8 cellular contexts compared by ENCODE assay signal in genomic region chr11:118522571-118523072, GRCh38. TPM values are rescaled to one million over a fixed set of nuclear protein-coding genes. Genes with fewer than 3 reads are reported as not detected.
DNase-seq lines count a peak whose midpoint lies in the region; ATAC-seq and TF ChIP-seq lines count a peak whose summit lies in the region.

No MANE protein-coding gene starts in this region.

- H3K9me3 ChIP-seq in SJCRH30 (replicated peaks) = no peaks in the 10 kb centered on the region
- no peaks in the 10 kb centered on the region for H3K9me3 ChIP-seq in upper lobe of right lung

- ATAC-seq in Right ventricle myocardium superior (ENCODE audit: poor library complexity) (peak; percentile 51), left ventricle myocardium superior (peak; percentile 60), upper lobe of right lung (peak; percentile 73), HG02970 (IDR thresholded peaks at IDR 0.05; ENCODE audit: low FRiP score, unreplicated experiment) (no peak), GM19455 (IDR thresholded peaks at IDR 0.05; ENCODE audit: unreplicated experiment) (no peak)

- intact Hi-C loops in Right ventricle myocardium superior (cut with DNase I) (no loop called here), cardiac septum (cut with DNase I) (no loop called here), left ventricle myocardium superior (cut with micrococcal nuclease) (no loop called here), upper lobe of right lung (cut with DNase I) (no loop called here)

- DNase-seq in Right ventricle myocardium superior (no peak), cardiac septum (ENCODE audit: low spot score) (no peak), SJCRH30 (peak; percentile 12 to 38), left ventricle myocardium superior (no peak), upper lobe of right lung (no peak), NCI-H1694 (lab: John Stamatoyannopoulos, UW) (no peak)

- H3K36me3 ChIP-seq in SJCRH30 = peaks cover 13% of the 10 kb centered on the region; the same call in 1 of the 2 replicates
- peaks cover 57% of the 10 kb centered on the region for H3K36me3 ChIP-seq in upper lobe of right lung

- no peaks in the 10 kb centered on the region for H3K27me3 ChIP-seq in SJCRH30
- no peaks in the 10 kb centered on the region for H3K27me3 ChIP-seq in upper lobe of right lung

- H3K4me3 ChIP-seq in SJCRH30 (no peak overlapping the region), upper lobe of right lung (no peak overlapping the region)

- peaks cover 31% of the 10 kb centered on the region for H3K4me1 ChIP-seq in SJCRH30
- peaks cover 11% of the 10 kb centered on the region for H3K4me1 ChIP-seq in upper lobe of right lung

- TF ChIP-seq CTCF in upper lobe of right lung (IDR thresholded peaks at IDR 0.05) = peak; percentile 34

- H3K27ac ChIP-seq in SJCRH30 (no peak overlapping the region), upper lobe of right lung (no peak overlapping the region)

RNA-seq across cellular contexts. Expression of gene TTC36, which starts 4.7 kb away (rescaled TPM):
- 0.30 TPM for total RNA-seq in Right ventricle myocardium superior
- total RNA-seq in cardiac septum = 0.62 TPM
- 0.47 TPM in 1 of 2 replicates, not detected in the other for total RNA-seq in SJCRH30 (2014; rRNA removed; shearing (Covaris generic))
- 1.2 TPM for total RNA-seq in left ventricle myocardium superior
- total RNA-seq in upper lobe of right lung = 1.9 TPM

RNA-seq across cellular contexts. Expression of gene TMEM25, which starts 8.4 kb away (rescaled TPM):
- total RNA-seq in Right ventricle myocardium superior (10.6 TPM), cardiac septum (8.0 TPM), left ventricle myocardium superior (13.4 TPM), upper lobe of right lung (26.3 TPM)
- total RNA-seq in SJCRH30 (2014; rRNA removed; shearing (Covaris generic)) = 8.5 and 8.7 TPM in 2 replicates

RNA-seq across cellular contexts. Expression of gene IFT46, which starts 43.1 kb away (rescaled TPM):
- total RNA-seq in Right ventricle myocardium superior (23.2 TPM), cardiac septum (24.0 TPM), left ventricle myocardium superior (22.4 TPM), upper lobe of right lung (18.2 TPM)
- 16.0 and 17.2 TPM in 2 replicates for total RNA-seq in SJCRH30 (2014; rRNA removed; shearing (Covaris generic))

RNA-seq across cellular contexts. Expression of gene ARCN1, which starts 49.6 kb away (rescaled TPM):
- total RNA-seq in Right ventricle myocardium superior (80.7 TPM), cardiac septum (118 TPM), left ventricle myocardium superior (97.1 TPM), upper lobe of right lung (120 TPM)
- 135 and 143 TPM in 2 replicates for total RNA-seq in SJCRH30 (2014; rRNA removed; shearing (Covaris generic))

Comparison
In these comparisons a context has a peak if more than half of its experiments do, and no peak if none do; other contexts are left out.
1. ATAC-seq: peak in Right ventricle myocardium superior (single experiment), left ventricle myocardium superior (single experiment) and upper lobe of right lung (single experiment); none in HG02970 (single experiment) and GM19455 (single experiment).
2. DNase-seq: peak in SJCRH30 (2 of 2); none in Right ventricle myocardium superior (single experiment), cardiac septum (single experiment), left ventricle myocardium superior (single experiment), upper lobe of right lung (single experiment) and NCI-H1694 (single experiment).